In the genomic region with DNA sequence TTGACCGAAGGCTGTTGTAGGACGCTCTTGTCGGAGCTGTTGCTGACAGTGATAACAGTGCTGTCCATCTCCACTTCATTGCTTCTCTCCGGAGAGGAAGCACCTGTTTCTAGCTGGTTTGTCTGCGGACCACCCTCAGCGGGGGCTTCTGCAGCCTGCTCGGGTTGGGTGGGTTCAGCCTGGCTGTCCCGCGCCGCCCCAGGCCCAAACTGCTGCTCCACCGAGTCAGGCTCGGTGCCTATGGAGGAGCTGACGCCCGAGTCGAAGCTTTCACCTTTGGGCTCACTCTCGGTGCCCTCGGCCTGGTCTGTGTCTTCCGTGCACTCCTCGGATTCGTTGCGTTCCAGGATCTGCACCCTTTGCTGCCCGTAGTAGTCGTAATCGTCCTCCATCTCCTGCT, we compare ENCODE assay signal across 9 cellular contexts. TPM values are rescaled to one million over a fixed set of nuclear protein-coding genes. Genes with fewer than 3 reads are reported as not detected.
"Had no signal": no experiment of that assay in that cellular context is flagged by ENCODE, and none has a peak within 500 bp of the region (broad histone marks: within the 10 kb centered on the region; RNA-seq: fewer than 3 reads in every experiment).

No MANE protein-coding gene starts in this region.

- H3K9me3 ChIP-seq: HAP-1 had no signal

- ATAC-seq: GM23338, HCT116, K562 had no signal

- H3K4me3 ChIP-seq: GM23338, HAP-1, K562 had no signal

- DNase-seq: H7, HFFc6, IMR-90 had no signal

RNA-seq across cellular contexts. Expression of gene TIGIT, which starts 56.9 kb away (rescaled TPM):
- total RNA-seq: H4, H7, HFFc6, HT-29, IMR-90 had no signal
- polyA plus RNA-seq: IMR-90, K562 had no signal
